8 cellular contexts compared by ENCODE assay signal in genomic region chr4:164779811-164780216, GRCh38. TPM values are rescaled to one million over a fixed set of nuclear protein-coding genes. Genes with fewer than 3 reads are reported as not detected.
DNase-seq lines count a peak whose midpoint lies in the region; ATAC-seq, FAIRE-seq and TF ChIP-seq lines count a peak whose summit lies in the region.

No MANE protein-coding gene starts in this region.

- H3K4me3 ChIP-seq in KMS-11 (IDR thresholded peaks at IDR 0.05; ENCODE audit: insufficient read depth, low read depth, low read length) = no peak overlapping the region

- no peak overlapping the region for H3K4me2 ChIP-seq in KMS-11

- peak overlapping the region; percentile 15; the same call in 1 of the 2 replicates for H2AFZ ChIP-seq in KMS-11 (ENCODE audit: low read depth)

- peak; percentile 43 for ATAC-seq in Right ventricle myocardium superior (ENCODE audit: poor library complexity)
- ATAC-seq in Right ventricle myocardium inferior = no peak
- ATAC-seq in GM21360 (IDR thresholded peaks at IDR 0.05; ENCODE audit: unreplicated experiment) = peak; percentile 58
- no peak for ATAC-seq in HG02870 (IDR thresholded peaks at IDR 0.05; ENCODE audit: unreplicated experiment)

- no peaks in the 10 kb centered on the region for H3K27me3 ChIP-seq in KMS-11 (ENCODE audit: insufficient read depth, low read depth)

- H3K36me3 ChIP-seq in KMS-11 (ENCODE audit: insufficient read depth) = no peaks in the 10 kb centered on the region

- no peak for DNase-seq in Right ventricle myocardium superior
- DNase-seq in Right ventricle myocardium inferior (ENCODE audit: missing footprints) = no peak
- DNase-seq in head of caudate nucleus = peak in 33 of 42 donors; percentile 8 to 70 (median 44)
- peak; percentile 3 for DNase-seq in smooth muscle cell of the brain vasculature (ENCODE audit: low read depth, low spot score)

- H3K79me2 ChIP-seq in KMS-11 (ENCODE audit: insufficient read depth, low read depth) = no peaks in the 10 kb centered on the region

- no peaks in the 10 kb centered on the region for H4K20me1 ChIP-seq in KMS-11 (ENCODE audit: insufficient read depth)

- no peak overlapping the region for H3K27ac ChIP-seq in KMS-11

- intact Hi-C loops in Right ventricle myocardium superior (cut with DNase I) = loop anchor here (10.0 kb wide), 1 partner anchor 315 kb away; no protein-coding TSS in a partner anchor
- intact Hi-C loops in Right ventricle myocardium inferior (cut with DNase I) = loop anchor here (5.0 kb wide), 1 partner anchor 317 kb away; no protein-coding TSS in a partner anchor
- intact Hi-C loops in head of caudate nucleus (cut with DNase I) = loop anchor here (10.0 kb wide), 1 partner anchor 315 kb away; no protein-coding TSS in a partner anchor

- TF ChIP-seq CTCF in KMS-11 (conservative IDR thresholded peaks at IDR 0.05; ENCODE audit: low read depth, low read length) = peak; percentile 91

- FAIRE-seq in TTC549 (lab: Jason Lieb, UNC) = peak; percentile 65

- H3K4me1 ChIP-seq in KMS-11 (ENCODE audit: low read depth, poor library complexity, severe bottlenecking) = no peaks in the 10 kb centered on the region

- H3K9ac ChIP-seq in KMS-11 = no peak overlapping the region

RNA-seq across cellular contexts. Expression of gene SMIM31, which starts 25.9 kb away (rescaled TPM):
- not detected for total RNA-seq in Right ventricle myocardium superior
- total RNA-seq in Right ventricle myocardium inferior = not detected

Comparison
In these comparisons a context has a peak if more than half of its experiments do, and no peak if none do; other contexts are left out.
1. ATAC-seq: peak in Right ventricle myocardium superior (single experiment) and GM21360 (single experiment); none in Right ventricle myocardium inferior (single experiment) and HG02870 (single experiment).
2. DNase-seq: peak in head of caudate nucleus (33 of 42) and smooth muscle cell of the brain vasculature (single experiment); none in Right ventricle myocardium superior (single experiment) and Right ventricle myocardium inferior (single experiment).